Comparison of ENCODE assay signal across 8 cellular contexts in the genomic region with DNA sequence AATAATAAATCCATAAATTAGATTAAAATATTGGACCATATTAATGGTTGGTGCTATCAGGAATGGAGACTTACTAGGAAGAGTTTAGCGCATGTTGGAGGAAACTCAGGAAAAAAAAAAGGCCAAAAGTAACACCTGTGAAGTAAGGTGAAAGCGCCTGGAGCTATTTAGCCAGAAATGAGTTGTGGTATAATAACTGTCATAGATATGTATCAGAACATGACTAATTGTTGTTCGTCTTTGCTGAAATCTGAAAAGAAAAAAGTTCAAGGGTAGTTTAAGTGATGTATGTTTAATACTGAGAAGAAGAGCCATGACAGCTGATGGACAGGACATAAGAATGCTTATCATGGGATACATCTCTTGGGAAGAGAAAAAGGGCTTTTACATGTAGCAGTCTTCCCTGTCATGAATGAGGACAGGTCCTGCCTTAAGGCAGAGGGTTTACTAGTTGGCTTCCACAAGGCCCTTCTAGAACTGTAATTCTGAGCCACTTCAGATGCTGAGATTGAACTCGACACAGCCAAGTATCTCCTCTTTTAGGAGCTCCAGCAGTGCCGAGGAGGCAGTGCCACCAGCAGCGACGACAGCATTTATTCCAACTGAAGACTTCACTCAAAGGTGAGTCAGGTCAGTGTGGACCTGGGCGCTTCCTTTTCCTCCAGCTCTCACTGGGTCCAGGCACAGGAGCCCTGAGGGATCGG. TPM values are rescaled to one million over a fixed set of nuclear protein-coding genes. Genes with fewer than 3 reads are reported as not detected.
DNase-seq lines count a peak whose midpoint lies in the region; ATAC-seq, FAIRE-seq and TF ChIP-seq lines count a peak whose summit lies in the region.

No MANE protein-coding gene starts in this region.

- no peak overlapping the region for H3K27ac ChIP-seq in KMS-11
- no peak overlapping the region for H3K27ac ChIP-seq in neuronal stem cell (replicated peaks; ENCODE audit: low read length)

- H3K27ac Mint-ChIP-seq in dendritic cell treated with granulocyte-macrophage colony-stimulating factor and Interleukin-4, amounts not matched to agents 40 ng/mL and 50 ng/mL, for 4 days = no peak overlapping the region

- H4K20me1 ChIP-seq in KMS-11 (ENCODE audit: insufficient read depth) = no peaks in the 10 kb centered on the region

- FAIRE-seq in RCC 7860 (lab: Jason Lieb, UNC) = no peak

- intact Hi-C loops in dendritic cell treated with granulocyte-macrophage colony-stimulating factor and Interleukin-4, amounts not matched to agents 40 ng/mL and 50 ng/mL, for 4 days (cut with micrococcal nuclease) = no loop called here

- no peak overlapping the region for H3K23ac ChIP-seq in neuronal stem cell (ENCODE audit: low read depth, low read length, poor library complexity)

- H3K4me2 ChIP-seq in KMS-11 (peak overlapping the region; percentile 58; the same call in 1 of the 2 replicates), neuronal stem cell (ENCODE audit: insufficient read depth, low read length, poor library complexity, severe bottlenecking) (peak overlapping the region; percentile 90)

- peak overlapping the region; percentile 98 for H2BK15ac ChIP-seq in neuronal stem cell (ENCODE audit: low read length)

- H3K36me3 Mint-ChIP-seq in dendritic cell treated with granulocyte-macrophage colony-stimulating factor and Interleukin-4, amounts not matched to agents 40 ng/mL and 50 ng/mL, for 4 days (ENCODE audit: low read depth) = no peaks in the 10 kb centered on the region

- peaks cover 5% of the 10 kb centered on the region for H3K4me1 Mint-ChIP-seq in dendritic cell treated with granulocyte-macrophage colony-stimulating factor and Interleukin-4, amounts not matched to agents 40 ng/mL and 50 ng/mL, for 4 days (ENCODE audit: low read depth)

- peak; percentile 38 for DNase-seq in NCI-H345 (lab: John Stamatoyannopoulos, UW)
- no peak for DNase-seq in NCI-H345 treated with DMSO at 0.1 percent for 48 hours (lab: John Stamatoyannopoulos, UW; ENCODE audit: unreplicated experiment)
- no peak for DNase-seq in neuronal stem cell (ENCODE audit: low spot score)
- DNase-seq in SIG-M5 (lab: John Stamatoyannopoulos, UW) = no peak
- DNase-seq in RCC 7860 (ENCODE audit: low spot score) = no peak

- peak overlapping the region; percentile 5 for H2BK12ac ChIP-seq in neuronal stem cell (ENCODE audit: low read length)

- H3K79me2 ChIP-seq in KMS-11 (ENCODE audit: insufficient read depth, low read depth) = no peaks in the 10 kb centered on the region

- no peak overlapping the region for H2AFZ ChIP-seq in KMS-11 (ENCODE audit: low read depth)
- peak overlapping the region; percentile 100 for H2AFZ ChIP-seq in neuronal stem cell (ENCODE audit: low read length)

- H3K4me1 ChIP-seq in KMS-11 (ENCODE audit: low read depth, poor library complexity, severe bottlenecking) (peaks cover 9% of the 10 kb centered on the region), neuronal stem cell (ENCODE audit: control insufficient read depth in 2 of 2, insufficient read depth in 1 of 2, low read depth in 1 of 2, low read length in 2 of 2) (peaks cover 0 to 2% of the 10 kb centered on the region in 2 donors)

- ATAC-seq in GM21360 (IDR thresholded peaks at IDR 0.05; ENCODE audit: unreplicated experiment) = no peak

- H2BK5ac ChIP-seq in neuronal stem cell (ENCODE audit: low read length) = no peak overlapping the region

- no peak overlapping the region for H4K8ac ChIP-seq in neuronal stem cell (ENCODE audit: low read depth, low read length)

- no peaks in the 10 kb centered on the region for H3K36me3 ChIP-seq in KMS-11 (ENCODE audit: insufficient read depth)
- no peaks in the 10 kb centered on the region for H3K36me3 ChIP-seq in neuronal stem cell (replicated peaks in 1 of 2; ENCODE audit: control insufficient read depth in 2 of 2, insufficient read depth in 2 of 2, low read length in 2 of 2)

- H2AK5ac ChIP-seq in neuronal stem cell (ENCODE audit: low read depth, low read length) = no peak overlapping the region

- H3K4me3 Mint-ChIP-seq in dendritic cell treated with granulocyte-macrophage colony-stimulating factor and Interleukin-4, amounts not matched to agents 40 ng/mL and 50 ng/mL, for 4 days = peak overlapping the region; percentile 45

- H3K4me3 ChIP-seq in KMS-11 (IDR thresholded peaks at IDR 0.05; ENCODE audit: insufficient read depth, low read depth, low read length) = no peak overlapping the region
- peak overlapping the region; percentile 69 to 88 for H3K4me3 ChIP-seq in neuronal stem cell (ENCODE audit: low read length in 2 of 2)

- H3K9ac ChIP-seq in KMS-11 (no peak overlapping the region), neuronal stem cell (ENCODE audit: low read depth, low read length, poor library complexity) (peak overlapping the region; percentile 85)

- no peaks in the 10 kb centered on the region for H3K9me3 Mint-ChIP-seq in dendritic cell treated with granulocyte-macrophage colony-stimulating factor and Interleukin-4, amounts not matched to agents 40 ng/mL and 50 ng/mL, for 4 days

- H3K27me3 Mint-ChIP-seq in dendritic cell treated with granulocyte-macrophage colony-stimulating factor and Interleukin-4, amounts not matched to agents 40 ng/mL and 50 ng/mL, for 4 days = peaks cover 55% of the 10 kb centered on the region

- TF ChIP-seq CTCF in KMS-11 (conservative IDR thresholded peaks at IDR 0.05; ENCODE audit: low read depth, low read length) = no peak

- no peak overlapping the region for H4K91ac ChIP-seq in neuronal stem cell (ENCODE audit: low read depth, low read length, poor library complexity)

- no peaks in the 10 kb centered on the region for H3K9me3 ChIP-seq in neuronal stem cell (replicated peaks in 1 of 2; ENCODE audit: control insufficient read depth in 2 of 2, insufficient read depth in 1 of 2, low read depth in 1 of 2, low read length in 2 of 2)

- H3K27me3 ChIP-seq in KMS-11 (ENCODE audit: insufficient read depth, low read depth) (peaks cover 19% of the 10 kb centered on the region), neuronal stem cell (ENCODE audit: control insufficient read depth in 3 of 3, insufficient read depth in 3 of 3, low read depth in 1 of 3, low read length in 3 of 3) (peaks cover 0 to 15% (median 0%) of the 10 kb centered on the region in 3 experiments)

- H3K4ac ChIP-seq in neuronal stem cell (ENCODE audit: low read length) = no peak overlapping the region

- H3K14ac ChIP-seq in neuronal stem cell (ENCODE audit: low read length) = peak overlapping the region; percentile 98

- WGBS in neuronal stem cell (ENCODE audit: extremely low coverage in 2 of 2, insufficient read length in 2 of 2, insufficient replicate concordance in 1 of 2), 2 donors = no CpG with 5 or more reads among the region's 9 CpGs

- H3K79me1 ChIP-seq in neuronal stem cell (ENCODE audit: low read depth, low read length) = no peaks in the 10 kb centered on the region

- H2BK120ac ChIP-seq in neuronal stem cell (ENCODE audit: low read depth, low read length) = no peak overlapping the region

- H3K18ac ChIP-seq in neuronal stem cell (ENCODE audit: low read length) = peak overlapping the region; percentile 99

RNA-seq across cellular contexts. Expression of a gene that starts 0.9 kb away (rescaled TPM):
- polyA plus RNA-seq in neuronal stem cell (2013, experiment 1 of 2) = 2.0 TPM
- 1.9 TPM for polyA plus RNA-seq in neuronal stem cell (2013, experiment 2 of 2)
